Comparison of ENCODE assay signal across 21 cellular contexts in genomic region chr12:15592934-15593333, GRCh38.
DNase-seq lines count a peak whose midpoint lies in the region; ATAC-seq, FAIRE-seq and TF ChIP-seq lines count a peak whose summit lies in the region.
"Had no signal": no experiment of that assay in that cellular context is flagged by ENCODE, and none has a peak within 500 bp of the region (broad histone marks: within the 10 kb centered on the region; RNA-seq: fewer than 3 reads in every experiment).

No MANE protein-coding gene starts in this region.

- H3K36me3 Mint-ChIP-seq in astrocyte (ENCODE audit: low read depth, unreplicated experiment) (no peaks in the 10 kb centered on the region), neural progenitor cell (no peaks in the 10 kb centered on the region)
- H3K36me3 Mint-ChIP-seq in naive thymus-derived CD8-positive, alpha-beta T cell, result peaks cover 0 to 3% (median 0%) of the 10 kb centered on the region in 3 donors

- no peaks in the 10 kb centered on the region for H3K4me1 Mint-ChIP-seq in astrocyte (ENCODE audit: low read depth, unreplicated experiment)
- peaks cover 8% of the 10 kb centered on the region for H3K4me1 Mint-ChIP-seq in neural progenitor cell
- H3K4me1 Mint-ChIP-seq in naive thymus-derived CD8-positive, alpha-beta T cell, result peaks cover 7 to 11% (median 10%) of the 10 kb centered on the region in 4 donors

- POLR2A ChIA-PET in AG04450 (lab: Yijun Ruan, JAX), result no interaction called here
- POLR2A ChIA-PET in naive thymus-derived CD8-positive, alpha-beta T cell (lab: Charles Lee), result no interaction called here

- CTCF ChIA-PET in AG04450 (lab: Charles Lee), result interaction anchor here (1.4 to 6.5 kb wide), 2 partner anchors 8 to 263 kb away, joined by 7 to 157 read pairs; no protein-coding TSS in a partner anchor

- H3K27ac ChIP-seq in AG04450 (ENCODE audit: low read depth, low read length) (no peak overlapping the region), astrocyte (ENCODE audit: low read depth, low read length) (no peak overlapping the region), neural progenitor cell (no peak overlapping the region)
- H3K27ac ChIP-seq: KMS-11, parathyroid adenoma, testis had no signal

- no peaks in the 10 kb centered on the region for H3F3A ChIP-seq in neural progenitor cell (ENCODE audit: low read depth)

- H3K36me3 ChIP-seq in astrocyte (ENCODE audit: insufficient read depth, low read length) (no peaks in the 10 kb centered on the region), neural progenitor cell (no peaks in the 10 kb centered on the region)

- no peak overlapping the region for H3K4me3 ChIP-seq in AG04450 (ENCODE audit: low read depth, low read length)
- H3K4me3 ChIP-seq in astrocyte (ENCODE audit: insufficient read depth, low read depth, low read length), result no peak overlapping the region
- H3K4me3 ChIP-seq in neural progenitor cell, result no peak overlapping the region
- H3K4me3 ChIP-seq: smooth muscle cell, testis had no signal

- H3K27me3 Mint-ChIP-seq in astrocyte (ENCODE audit: low read depth, unreplicated experiment) (peaks cover 2% of the 10 kb centered on the region), neural progenitor cell (ENCODE audit: insufficient read depth, low read depth) (no peaks in the 10 kb centered on the region)
- H3K27me3 Mint-ChIP-seq in naive thymus-derived CD8-positive, alpha-beta T cell, result peaks cover 0 to 5% (median 0%) of the 10 kb centered on the region in 5 donors

- DNase-seq in AG04450 (ENCODE audit: low read depth, low spot score) (no peak), HT-29 (ENCODE audit: low spot score) (peak; percentile 37), astrocyte (ENCODE audit: low read depth) (peak; percentile 7), glomerular visceral epithelial cell (ENCODE audit: extremely low spot score) (peak; percentile 6), NCI-H1436 treated with DMSO at 0.1 percent for 48 hours (lab: John Stamatoyannopoulos, UW) (no peak), neural progenitor cell (ENCODE audit: low spot score) (no peak)
- DNase-seq in naive thymus-derived CD8-positive, alpha-beta T cell, result no peak
- DNase-seq: activated CD4-positive, CD25-positive, alpha-beta regulatory T cell treated with anti-CD3 and anti-CD28 coated beads, Interleukin-2, amount 50 U/mL, for 72 hours; activated gamma-delta T cell treated with Interleukin-2 at 50 U/mL for 16 hours; C1 segment of cervical spinal cord; left colon; NCI-H1105 treated with DMSO at 0.1 percent for 48 hours; NCI-H226; SHP77 treated with DMSO at 0.1 percent for 48 hours; testis had no signal

- no peak overlapping the region for H2AFZ ChIP-seq in astrocyte (ENCODE audit: low read depth, low read length)
- no peak overlapping the region for H2AFZ ChIP-seq in neural progenitor cell (replicated peaks)
- H2AFZ ChIP-seq: parathyroid adenoma had no signal

- H3K79me2 ChIP-seq in astrocyte (ENCODE audit: insufficient read depth, low read length), result no peaks in the 10 kb centered on the region
- H3K79me2 ChIP-seq in neural progenitor cell (ENCODE audit: low read depth), result no peaks in the 10 kb centered on the region
- H3K79me2 ChIP-seq: parathyroid adenoma had no signal

- ATAC-seq in naive thymus-derived CD8-positive, alpha-beta T cell, result no peak
- no peak for ATAC-seq in HG03280 (IDR thresholded peaks at IDR 0.05; ENCODE audit: unreplicated experiment)
- ATAC-seq: esophagus mucosa, left colon had no signal

- H3K4me1 ChIP-seq in astrocyte (ENCODE audit: insufficient read depth, low read length), result peaks cover 2% of the 10 kb centered on the region
- H3K4me1 ChIP-seq in neural progenitor cell, result peaks cover 4% of the 10 kb centered on the region

- peak; percentile 29 for FAIRE-seq in astrocyte (lab: Jason Lieb, UNC)

- H3K4me3 Mint-ChIP-seq in astrocyte (ENCODE audit: unreplicated experiment) (no peak overlapping the region), neural progenitor cell (no peak overlapping the region)
- H3K4me3 Mint-ChIP-seq in naive thymus-derived CD8-positive, alpha-beta T cell, result no peak overlapping the region
- H3K4me3 Mint-ChIP-seq: T-helper 2 cell treated with Interferon-gamma antibody and Interleukin-4, amounts not matched to agents 5 μg/mL and 100 μg/mL, for 36 hours had no signal

- H3K27ac Mint-ChIP-seq in astrocyte (ENCODE audit: unreplicated experiment), result no peak overlapping the region
- H3K27ac Mint-ChIP-seq in neural progenitor cell, result no peak overlapping the region
- no peak overlapping the region for H3K27ac Mint-ChIP-seq in naive thymus-derived CD8-positive, alpha-beta T cell
- H3K27ac Mint-ChIP-seq: T-helper 2 cell treated with Interferon-gamma antibody and Interleukin-4, amounts not matched to agents 5 μg/mL and 100 μg/mL, for 36 hours had no signal

- H3K9me3 ChIP-seq in AG04450 (ENCODE audit: control insufficient read depth, insufficient read depth, low read length) (no peaks in the 10 kb centered on the region), astrocyte (ENCODE audit: insufficient read depth, low read depth, low read length) (no peaks in the 10 kb centered on the region), neural progenitor cell (ENCODE audit: low read depth) (no peaks in the 10 kb centered on the region)
- H3K9me3 ChIP-seq: testis had no signal

- peak; percentile 32 for TF ChIP-seq CTCF in AG04450 (IDR thresholded peaks at IDR 0.05; ENCODE audit: low read depth, low read length)
- TF ChIP-seq CTCF in astrocyte (IDR thresholded peaks at IDR 0.05; ENCODE audit: insufficient read depth, low read depth, low read length), result no peak
- no peak for TF ChIP-seq CTCF in neural progenitor cell (IDR thresholded peaks at IDR 0.05)

- no peak overlapping the region for H3K4me2 ChIP-seq in astrocyte (ENCODE audit: low read length)
- H3K4me2 ChIP-seq in neural progenitor cell, result no peak overlapping the region
- H3K4me2 ChIP-seq: KMS-11, smooth muscle cell had no signal

- H4K20me1 ChIP-seq in astrocyte (ENCODE audit: insufficient read depth, low read length), result no peaks in the 10 kb centered on the region
- no peaks in the 10 kb centered on the region for H4K20me1 ChIP-seq in neural progenitor cell (ENCODE audit: low read depth)

- H3K9ac ChIP-seq in astrocyte (ENCODE audit: low read length) (no peak overlapping the region), neural progenitor cell (no peak overlapping the region)
- H3K9ac ChIP-seq: KMS-11, parathyroid adenoma had no signal

- H3K9me3 Mint-ChIP-seq in astrocyte (ENCODE audit: unreplicated experiment), result no peaks in the 10 kb centered on the region
- peaks cover 2% of the 10 kb centered on the region for H3K9me3 Mint-ChIP-seq in neural progenitor cell
- no peaks in the 10 kb centered on the region for H3K9me3 Mint-ChIP-seq in naive thymus-derived CD8-positive, alpha-beta T cell
- H3K9me3 Mint-ChIP-seq: T-helper 2 cell treated with Interferon-gamma antibody and Interleukin-4, amounts not matched to agents 5 μg/mL and 100 μg/mL, for 36 hours had no signal

- no peaks in the 10 kb centered on the region for H3K27me3 ChIP-seq in AG04450 (ENCODE audit: control insufficient read depth, insufficient read depth, low read length)
- no peaks in the 10 kb centered on the region for H3K27me3 ChIP-seq in astrocyte (ENCODE audit: insufficient read depth, low read length)
- peaks cover 7% of the 10 kb centered on the region for H3K27me3 ChIP-seq in neural progenitor cell
- H3K27me3 ChIP-seq: testis had no signal

Comparison
In these comparisons a context has a peak if more than half of its experiments do, and no peak if none do; other contexts are left out.
1. DNase-seq: peak in HT-29 (single experiment), astrocyte (single experiment) and glomerular visceral epithelial cell (single experiment); none in AG04450 (single experiment), NCI-H1436 treated with DMSO at 0.1 percent for 48 hours (single experiment), neural progenitor cell (single experiment) and naive thymus-derived CD8-positive, alpha-beta T cell (0 of 10).